8 cellular contexts compared by ENCODE assay signal in the genomic region with DNA sequence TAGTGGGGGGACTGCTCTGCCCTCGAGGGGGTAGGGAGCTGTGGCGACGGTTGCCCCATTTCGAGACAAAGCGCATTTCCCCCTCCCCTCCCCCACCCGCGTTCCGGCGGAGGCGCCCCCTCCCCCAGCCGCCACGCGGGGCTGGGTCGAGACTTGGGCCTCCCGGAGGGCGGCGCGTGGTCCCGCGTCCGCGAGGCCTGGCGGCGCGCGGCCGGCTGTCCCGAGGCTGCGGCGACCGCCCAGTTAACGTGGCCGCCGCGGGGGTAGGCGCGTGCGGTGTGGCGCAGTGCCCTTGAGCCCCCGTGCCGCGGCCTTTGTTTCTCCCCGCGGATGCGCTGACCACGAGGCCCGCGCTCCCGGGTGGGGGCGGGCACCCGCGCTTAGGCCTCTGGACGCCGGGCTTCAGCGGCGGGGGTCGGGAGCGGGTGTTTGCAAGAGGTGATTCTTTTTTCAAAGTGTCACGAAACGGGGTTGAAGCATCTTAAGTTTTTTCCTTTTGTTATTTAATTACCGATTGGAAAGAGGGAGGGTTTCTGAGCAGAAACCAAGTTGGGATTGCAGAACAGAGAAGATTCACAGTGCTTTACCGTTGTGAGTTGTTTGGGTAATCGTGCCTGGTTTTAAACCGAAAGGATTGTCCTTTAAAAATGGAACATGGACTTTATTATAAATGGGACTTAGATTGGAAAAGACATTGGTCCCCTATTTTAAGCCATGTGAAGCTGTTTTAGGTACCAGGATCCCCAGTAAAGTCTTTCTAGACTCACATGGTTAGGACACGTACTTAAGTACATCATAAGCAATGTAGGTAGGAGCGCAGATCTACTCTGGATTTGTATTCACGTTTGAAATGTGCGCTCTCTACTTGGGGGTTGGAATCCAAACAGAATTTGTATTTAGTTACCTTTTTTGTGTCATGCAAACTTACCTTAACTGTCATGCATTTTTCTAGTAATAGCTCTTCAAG.
DNase-seq lines count a peak whose midpoint lies in the region; ATAC-seq and TF ChIP-seq lines count a peak whose summit lies in the region.

No MANE protein-coding gene starts in this region.

- TF ChIP-seq POLR2A in erythroblast (IDR thresholded peaks at IDR 0.05; ENCODE audit: low read length): no peak

- H4K20me1 ChIP-seq in BLaER1 treated with 17β-estradiol and CSF1 and Interleukin-3, amounts not matched to agents 10 nM and 100 nM: peaks cover 67 to 83% (median 79%) of the 10 kb centered on the region in 11 experiments

- peaks cover 27 to 43% (median 35%) of the 10 kb centered on the region in 10 experiments for H3K4me1 ChIP-seq in BLaER1 treated with 17β-estradiol and CSF1 and Interleukin-3, amounts not matched to agents 10 nM and 100 nM
- H3K4me1 ChIP-seq in muscle layer of colon (ENCODE audit: insufficient read depth, low read length): peaks cover 29% of the 10 kb centered on the region

- peaks cover 36 to 54% of the 10 kb centered on the region in 2 donors for H3K36me3 Mint-ChIP-seq in stimulated activated naive B cell treated with anti-CD40 and anti-IgM and Interleukin-4, amounts not matched to agents 10 μg/mL and 1 μg/mL and 100 μg/mL, for 72 hours

- H3K4me3 Mint-ChIP-seq in stimulated activated naive B cell treated with anti-CD40 and anti-IgM and Interleukin-4, amounts not matched to agents 10 μg/mL and 1 μg/mL and 100 μg/mL, for 72 hours: peak overlapping the region; percentile 94 to 99

- no peaks in the 10 kb centered on the region; a peak in 1 of 22 replicates for H3K9me3 ChIP-seq in BLaER1 treated with 17β-estradiol and CSF1 and Interleukin-3, amounts not matched to agents 10 nM and 100 nM (replicated peaks in 1 of 11)
- H3K9me3 ChIP-seq in muscle layer of colon (ENCODE audit: low read length): no peaks in the 10 kb centered on the region

- H3K27me3 ChIP-seq in BLaER1 treated with 17β-estradiol and CSF1 and Interleukin-3, amounts not matched to agents 10 nM and 100 nM: no peaks in the 10 kb centered on the region
- no peaks in the 10 kb centered on the region for H3K27me3 ChIP-seq in muscle layer of colon (ENCODE audit: control insufficient read depth in 1 of 2, insufficient read depth in 2 of 2, low read length in 2 of 2)

- H3K9me3 Mint-ChIP-seq in stimulated activated naive B cell treated with anti-CD40 and anti-IgM and Interleukin-4, amounts not matched to agents 10 μg/mL and 1 μg/mL and 100 μg/mL, for 72 hours: no peaks in the 10 kb centered on the region

- peak; percentile 8 for ATAC-seq in GM21390 (IDR thresholded peaks at IDR 0.05; ENCODE audit: unreplicated experiment)
- ATAC-seq in stimulated activated naive B cell treated with anti-CD40 and anti-IgM and Interleukin-4, amounts not matched to agents 10 μg/mL and 1 μg/mL and 100 μg/mL, for 72 hours (replicated peaks): peak; percentile 1 to 2

- H3K36me3 ChIP-seq in BLaER1 treated with 17β-estradiol and CSF1 and Interleukin-3, amounts not matched to agents 10 nM and 100 nM: peaks cover 31 to 69% (median 56%) of the 10 kb centered on the region in 11 experiments
- peaks cover 14% of the 10 kb centered on the region for H3K36me3 ChIP-seq in muscle layer of colon (ENCODE audit: insufficient read depth, low read length)

- peaks cover 24 to 54% of the 10 kb centered on the region in 2 donors for H3K4me1 Mint-ChIP-seq in stimulated activated naive B cell treated with anti-CD40 and anti-IgM and Interleukin-4, amounts not matched to agents 10 μg/mL and 1 μg/mL and 100 μg/mL, for 72 hours

- peak overlapping the region; percentile 84 to 98 (median 93) for H3K4me3 ChIP-seq in BLaER1 treated with 17β-estradiol and CSF1 and Interleukin-3, amounts not matched to agents 10 nM and 100 nM
- H3K4me3 ChIP-seq in muscle layer of colon (ENCODE audit: low read depth in 1 of 2, low read length in 2 of 2): peak overlapping the region; percentile 74 to 82

- H3K27ac ChIP-seq in BLaER1 treated with 17β-estradiol and CSF1 and Interleukin-3, amounts not matched to agents 10 nM and 100 nM: peak overlapping the region; percentile 96 to 100 (median 100)
- peak overlapping the region; percentile 82 for H3K27ac ChIP-seq in muscle layer of colon (ENCODE audit: low read depth, low read length)

- peaks cover 0 to 8% of the 10 kb centered on the region in 2 donors for H3K27me3 Mint-ChIP-seq in stimulated activated naive B cell treated with anti-CD40 and anti-IgM and Interleukin-4, amounts not matched to agents 10 μg/mL and 1 μg/mL and 100 μg/mL, for 72 hours

- peak overlapping the region; percentile 79 to 98 (median 88) for H3K4me2 ChIP-seq in BLaER1 treated with 17β-estradiol and CSF1 and Interleukin-3, amounts not matched to agents 10 nM and 100 nM

- peak overlapping the region; percentile 94 for H3K27ac Mint-ChIP-seq in stimulated activated naive B cell treated with anti-CD40 and anti-IgM and Interleukin-4, amounts not matched to agents 10 μg/mL and 1 μg/mL and 100 μg/mL, for 72 hours

- H3K9ac ChIP-seq in BLaER1 treated with 17β-estradiol and CSF1 and Interleukin-3, amounts not matched to agents 10 nM and 100 nM: peak overlapping the region; percentile 98 to 100 (median 99)
- peak overlapping the region; percentile 58 for H3K9ac ChIP-seq in muscle layer of colon (ENCODE audit: low read length)

- DNase-seq in NCI-H146 treated with DMSO at 0.1 percent for 48 hours (lab: John Stamatoyannopoulos, UW; ENCODE audit: unreplicated experiment) (peak; percentile 31), activated T-cell treated with anti-CD3 and anti-CD28 coated beads for 24 hours (ENCODE audit: low read depth) (peak; percentile 53), erythroblast (lab: John Stamatoyannopoulos, UW) (peak; percentile 77 to 83), NCI-H1930 (lab: John Stamatoyannopoulos, UW) (no peak)
- DNase-seq in stimulated activated naive B cell treated with anti-CD40 and anti-IgM and Interleukin-4, amounts not matched to agents 10 μg/mL and 1 μg/mL and 100 μg/mL, for 72 hours: peak; percentile 29

Comparison
In these comparisons a context has a peak if more than half of its experiments do, and no peak if none do; other contexts are left out.
1. DNase-seq: peak in NCI-H146 treated with DMSO at 0.1 percent for 48 hours (single experiment), activated T-cell treated with anti-CD3 and anti-CD28 coated beads for 24 hours (single experiment), erythroblast (2 of 2) and stimulated activated naive B cell treated with anti-CD40 and anti-IgM and Interleukin-4, amounts not matched to agents 10 μg/mL and 1 μg/mL and 100 μg/mL, for 72 hours (single experiment); none in NCI-H1930 (0 of 2).